Comparison of ENCODE assay signal across 8 cellular contexts in genomic region chr15:63834500-63835210, GRCh38. TPM values are rescaled to one million over a fixed set of nuclear protein-coding genes. Genes with fewer than 3 reads are reported as not detected.
A peak's percentile ranks its signal among the peaks of the same experiment; 100 is the strongest.
DNase-seq lines count a peak whose midpoint lies in the region; TF ChIP-seq lines count a peak whose summit lies in the region.

No MANE protein-coding gene starts in this region.

- TF ChIP-seq CTCF in WI38 (IDR thresholded peaks at IDR 0.05; ENCODE audit: low read depth, low read length) (no peak), right atrium auricular region (IDR thresholded peaks at IDR 0.05) (no peak), smooth muscle cell (IDR thresholded peaks at IDR 0.05; ENCODE audit: borderline replicate concordance, insufficient read depth, poor library complexity, severe bottlenecking) (no peak), GM10266 (IDR thresholded peaks at IDR 0.05; ENCODE audit: control insufficient read depth, insufficient read depth, low read depth, missing control alignments) (no peak)

- no peaks in the 10 kb centered on the region for H3K27me3 ChIP-seq in HAP-1 (ENCODE audit: low read depth)
- H3K27me3 ChIP-seq in right atrium auricular region, result no peaks in the 10 kb centered on the region
- H3K27me3 ChIP-seq in smooth muscle cell (ENCODE audit: low read depth), result no peaks in the 10 kb centered on the region

- 63% methylated on average over 11 of the region's 11 CpGs for WGBS in smooth muscle cell (ENCODE audit: low lambda C conversion rate)

- H2AFZ ChIP-seq in smooth muscle cell (ENCODE audit: low read depth), result peak overlapping the region; percentile 99

- in situ Hi-C loops in HAP-1 (cut with MboI; ENCODE audit: low sequenced_read_pairs), result no loop called here

- H3K9ac ChIP-seq in smooth muscle cell (ENCODE audit: low read depth), result peak overlapping the region; percentile 94

- peaks cover 36% of the 10 kb centered on the region for H4K20me1 ChIP-seq in smooth muscle cell (ENCODE audit: low read depth)

- H3F3A ChIP-seq in smooth muscle cell (ENCODE audit: low read depth), result no peaks in the 10 kb centered on the region

- no peaks in the 10 kb centered on the region for H3K36me3 ChIP-seq in HAP-1 (replicated peaks)
- H3K36me3 ChIP-seq in right atrium auricular region, result no peaks in the 10 kb centered on the region
- no peaks in the 10 kb centered on the region for H3K36me3 ChIP-seq in smooth muscle cell (ENCODE audit: low read depth)

- H3K9me3 ChIP-seq in HAP-1, result no peaks in the 10 kb centered on the region
- no peaks in the 10 kb centered on the region for H3K9me3 ChIP-seq in right atrium auricular region
- no peaks in the 10 kb centered on the region for H3K9me3 ChIP-seq in smooth muscle cell (replicated peaks; ENCODE audit: low read depth)

- DNase-seq in HAP-1 (ENCODE audit: low spot score in 2 of 2) (no peak), right atrium auricular region (ENCODE audit: low spot score) (no peak), smooth muscle cell (lab: John Stamatoyannopoulos, UW; ENCODE audit: unreplicated experiment) (no peak), GM10266 (ENCODE audit: extremely low spot score) (no peak), NCI-H345 treated with DMSO at 0.1 percent for 48 hours (lab: John Stamatoyannopoulos, UW; ENCODE audit: unreplicated experiment) (no peak), NCI-H128 (lab: John Stamatoyannopoulos, UW; ENCODE audit: unreplicated experiment) (no peak)
- DNase-seq in stimulated activated CD4-positive, alpha-beta T cell treated with anti-CD3 and anti-CD28 coated beads, Interleukin-1b, Interleukin-23, amount 100 ng/mL, for 48 hours, result no peak

- H3K4me3 ChIP-seq in HAP-1, result peak overlapping the region; percentile 79
- H3K4me3 ChIP-seq in WI38 (ENCODE audit: low read depth, low read length), result peak overlapping the region; percentile 84
- peak overlapping the region; percentile 71 to 98 for H3K4me3 ChIP-seq in right atrium auricular region
- H3K4me3 ChIP-seq in smooth muscle cell, result peak overlapping the region; percentile 86

- peaks cover 36% of the 10 kb centered on the region for H3K79me2 ChIP-seq in smooth muscle cell (ENCODE audit: low read depth)

- peak overlapping the region; percentile 91 for H3K4me2 ChIP-seq in smooth muscle cell

- peak overlapping the region; percentile 93 to 98 for H3K27ac ChIP-seq in right atrium auricular region
- no peak overlapping the region for H3K27ac ChIP-seq in smooth muscle cell (ENCODE audit: low read depth)

- H3K4me1 ChIP-seq in HAP-1 (peaks cover 28% of the 10 kb centered on the region), right atrium auricular region (peaks cover 0 to 35% of the 10 kb centered on the region in 2 donors), smooth muscle cell (ENCODE audit: low read depth) (peaks cover 15% of the 10 kb centered on the region)

RNA-seq across cellular contexts. Expression of gene HERC1, which starts 0.9 kb away (rescaled TPM):
- total RNA-seq in right atrium auricular region, result 100 to 1,000 TPM in 1 of 2 donors, 10 to 100 TPM in 1; 96.9 to 120 TPM
- 87.3 and 89.0 TPM in 2 replicates for total RNA-seq in smooth muscle cell
- polyA plus RNA-seq in smooth muscle cell, result 14.1 and 24.3 TPM in 2 replicates
